8 cellular contexts compared by ENCODE assay signal in genomic region chr19:18202759-18203407, GRCh38. TPM values are rescaled to one million over a fixed set of nuclear protein-coding genes. Genes with fewer than 3 reads are reported as not detected.
DNase-seq lines count a peak whose midpoint lies in the region; TF ChIP-seq lines count a peak whose summit lies in the region.

No MANE protein-coding gene starts in this region.

- peak; percentile 65 for DNase-seq in GM06990 (ENCODE audit: extremely low read depth, insufficient read length)
- peak; percentile 15 for DNase-seq in NCI-H2171 (lab: John Stamatoyannopoulos, UW)
- peak; percentile 44 to 72 (median 58) for DNase-seq in adrenal gland
- DNase-seq in iPS-NIHi7 (ENCODE audit: extremely low spot score): peak; percentile 36
- DNase-seq in smooth muscle cell (lab: John Stamatoyannopoulos, UW; ENCODE audit: unreplicated experiment): no peak
- DNase-seq in mesenteric fat pad (ENCODE audit: low spot score): no peak
- DNase-seq in GDM1 (lab: John Stamatoyannopoulos, UW): no peak
- no peak for DNase-seq in HuH-7.5 (ENCODE audit: low spot score)

- intact Hi-C loops in adrenal gland (cut with DNase I): no loop called here

- no peaks in the 10 kb centered on the region for H3K79me2 ChIP-seq in smooth muscle cell (ENCODE audit: low read depth)

- H3K9me3 ChIP-seq in adrenal gland (replicated peaks in 1 of 3): no peaks in the 10 kb centered on the region
- H3K9me3 ChIP-seq in smooth muscle cell (replicated peaks; ENCODE audit: low read depth): no peaks in the 10 kb centered on the region

- H3K36me3 ChIP-seq in GM06990 (ENCODE audit: control insufficient read depth, insufficient read depth, low read length) (peaks cover 7% of the 10 kb centered on the region), adrenal gland (replicated peaks in 1 of 2) (peaks cover 0 to 18% of the 10 kb centered on the region in 2 donors), smooth muscle cell (ENCODE audit: low read depth) (no peaks in the 10 kb centered on the region)

- peaks cover 7% of the 10 kb centered on the region for H3F3A ChIP-seq in smooth muscle cell (ENCODE audit: low read depth)

- no peak overlapping the region for H2AFZ ChIP-seq in smooth muscle cell (ENCODE audit: low read depth)

- H3K9ac ChIP-seq in smooth muscle cell (ENCODE audit: low read depth): no peak overlapping the region

- TF ChIP-seq CTCF in GM06990 (IDR thresholded peaks at IDR 0.05; ENCODE audit: insufficient read depth, low read length, poor library complexity, severe bottlenecking) (peak; percentile 60), adrenal gland (IDR thresholded peaks at IDR 0.05) (peak in 3 of 6 experiments; percentile 18 to 32 (median 28)), smooth muscle cell (IDR thresholded peaks at IDR 0.05; ENCODE audit: borderline replicate concordance, insufficient read depth, poor library complexity, severe bottlenecking) (peak; percentile 13)

- no peak for TF ChIP-seq POLR2A in adrenal gland (IDR thresholded peaks at IDR 0.05)

- 3 to 35% (median 5%) methylated on average over 2 to 33 of the region's 33 CpGs for WGBS in adrenal gland, 4 donors
- 42% methylated on average over 33 of the region's 33 CpGs for WGBS in smooth muscle cell (ENCODE audit: low lambda C conversion rate)

- peak overlapping the region in 2 of 5 donors; percentile 34 to 68 for H3K27ac ChIP-seq in adrenal gland
- H3K27ac ChIP-seq in smooth muscle cell (ENCODE audit: low read depth): no peak overlapping the region

- H3K4me3 ChIP-seq in GM06990 (replicated peaks; ENCODE audit: low read depth, low read length) (peak overlapping the region; percentile 84), adrenal gland (peak overlapping the region in 2 of 4 donors; percentile 50 to 59), smooth muscle cell (peak overlapping the region; percentile 65)

- H3K27me3 ChIP-seq in GM06990 (replicated peaks; ENCODE audit: control insufficient read depth, insufficient read depth, low read length): no peaks in the 10 kb centered on the region
- no peaks in the 10 kb centered on the region for H3K27me3 ChIP-seq in adrenal gland
- no peaks in the 10 kb centered on the region for H3K27me3 ChIP-seq in smooth muscle cell (ENCODE audit: low read depth)

- H3K4me1 ChIP-seq in adrenal gland (replicated peaks in 1 of 2): peaks cover 19 to 23% of the 10 kb centered on the region in 2 donors
- H3K4me1 ChIP-seq in smooth muscle cell (ENCODE audit: low read depth): peaks cover 18% of the 10 kb centered on the region

- H4K20me1 ChIP-seq in smooth muscle cell (ENCODE audit: low read depth): peaks cover 18% of the 10 kb centered on the region

- H3K4me2 ChIP-seq in smooth muscle cell: peak overlapping the region; percentile 85

RNA-seq across cellular contexts. Expression of gene RAB3A, which starts 1.0 kb away (rescaled TPM):
- 10 to 100 TPM in 3 of 8 donors, 1 to 10 TPM in 5; 2.3 to 32.3 (median 6.9) TPM for total RNA-seq in adrenal gland
- polyA plus RNA-seq in adrenal gland: 10 to 100 TPM in 1 of 3 donors, 1 to 10 TPM in 2; 4.0 to 16.6 (median 5.8) TPM
- 1.4 and 4.9 TPM in 2 replicates for total RNA-seq in smooth muscle cell
- 3.6 and 3.7 TPM in 2 replicates for polyA plus RNA-seq in smooth muscle cell
- total RNA-seq in mesenteric fat pad: 3.0 TPM

RNA-seq across cellular contexts. Expression of gene MPV17L2, which starts 9.9 kb away (rescaled TPM):
- 10 to 100 TPM; 10.3 to 47.4 (median 24.0) TPM for total RNA-seq in adrenal gland
- polyA plus RNA-seq in adrenal gland: 10 to 100 TPM; 21.1 to 41.4 (median 40.8) TPM
- 11.6 and 13.1 TPM in 2 replicates for total RNA-seq in smooth muscle cell
- 27.1 and 28.7 TPM in 2 replicates for polyA plus RNA-seq in smooth muscle cell
- 10.7 TPM for total RNA-seq in mesenteric fat pad

RNA-seq across cellular contexts. Expression of gene PDE4C, which starts 23.4 kb away (rescaled TPM):
- total RNA-seq in adrenal gland (1 to 10 TPM in 2 of 8 donors, under 1 TPM in 6; 0.11 to 1.7 (median 0.42) TPM), smooth muscle cell (1.1 and 3.1 TPM in 2 replicates), mesenteric fat pad (not detected)
- polyA plus RNA-seq in adrenal gland (1 to 10 TPM in 1 of 3 donors, under 1 TPM in 1, not detected in 1; 0.77 to 2.4 TPM), smooth muscle cell (1.7 and 1.9 TPM in 2 replicates)

RNA-seq across cellular contexts. Expression of gene IFI30, which starts 29.3 kb away (rescaled TPM):
- 100 to 1,000 TPM; 103 to 372 (median 185) TPM for total RNA-seq in adrenal gland
- 100 to 1,000 TPM in 2 of 3 donors, 10 to 100 TPM in 1; 99.2 to 268 (median 158) TPM for polyA plus RNA-seq in adrenal gland
- total RNA-seq in smooth muscle cell: 0.67 and 2.9 TPM in 2 replicates
- polyA plus RNA-seq in smooth muscle cell: 0.64 and 0.87 TPM in 2 replicates
- 236 TPM for total RNA-seq in mesenteric fat pad

RNA-seq across cellular contexts. Expression of gene PIK3R2, which starts 49.9 kb away (rescaled TPM):
- total RNA-seq in adrenal gland (100 to 1,000 TPM in 3 of 8 donors, 10 to 100 TPM in 5; 32.9 to 124 (median 80.4) TPM), smooth muscle cell (22.2 and 22.9 TPM in 2 replicates), mesenteric fat pad (14.8 TPM)
- polyA plus RNA-seq in adrenal gland (10 to 100 TPM in 2 of 3 donors, 1 to 10 TPM in 1; 6.7 to 21.0 (median 10.8) TPM), smooth muscle cell (37.1 and 50.1 TPM in 2 replicates)

Comparison
In these comparisons a context has a peak if more than half of its experiments do, and no peak if none do; other contexts are left out.
1. DNase-seq: peak in GM06990 (single experiment), NCI-H2171 (single experiment), adrenal gland (7 of 7) and iPS-NIHi7 (single experiment); none in smooth muscle cell (single experiment), mesenteric fat pad (single experiment), GDM1 (single experiment) and HuH-7.5 (single experiment).